ENCODE assay signal across 1 cellular context in the genomic region with DNA sequence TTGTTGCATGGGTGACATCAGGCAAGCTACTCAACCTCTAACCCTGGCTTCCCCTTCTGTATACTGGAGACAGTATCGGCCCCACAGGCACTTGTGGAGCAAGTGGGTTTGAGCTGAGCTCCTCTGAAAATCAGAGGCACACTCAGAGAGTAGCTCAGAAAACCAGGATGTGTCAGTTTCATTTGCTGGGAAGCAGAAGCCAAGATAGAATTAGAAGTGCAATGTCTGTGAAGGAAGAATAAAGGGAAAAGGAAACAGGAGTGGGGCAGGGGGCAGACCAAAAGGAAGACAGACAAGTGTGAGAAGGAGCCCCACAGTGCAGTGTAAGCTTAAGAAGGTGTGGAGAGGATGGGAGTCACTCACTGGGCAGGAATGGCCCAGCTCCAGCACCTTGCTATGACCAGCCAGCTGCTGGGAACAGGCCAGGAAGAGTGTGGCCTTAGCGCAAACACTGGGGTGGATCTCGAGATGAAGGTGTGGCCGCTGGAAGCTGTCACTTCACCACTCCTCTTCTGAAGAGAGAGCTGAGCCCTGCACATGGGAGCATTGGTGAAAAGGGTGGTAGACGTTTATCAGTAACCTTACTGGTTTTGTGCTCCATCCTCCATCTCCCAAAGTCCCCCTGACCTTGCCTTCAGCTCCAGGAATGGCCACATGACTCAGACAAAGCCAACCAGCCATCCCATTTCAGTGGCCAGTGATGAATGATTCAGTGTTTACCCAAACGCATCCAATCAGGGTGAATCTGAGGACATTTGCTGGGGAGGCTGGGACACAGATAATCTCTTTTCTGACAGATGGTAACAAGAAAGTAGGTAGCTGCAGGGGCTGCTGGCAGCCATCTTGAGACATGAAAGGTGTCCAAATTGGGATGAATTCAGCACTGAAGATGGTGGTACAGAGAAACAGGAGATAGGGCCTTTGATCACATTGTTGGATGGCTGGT.
TF ChIP-seq lines count a peak whose summit lies in the region.

No MANE protein-coding gene starts in this region.

TF ChIP-seq in K562, 482 proteins besides CTCF, POLR2A, EP300 and RAD21 (continued from another document):
- TF ChIP-seq MAZ (CRISPR knock-in tag; conservative IDR thresholded peaks at IDR 0.05 in 1 of 2, IDR thresholded peaks at IDR 0.05 in 1 of 2) (no peak), TCF3 (CRISPR knock-in tag; IDR thresholded peaks at IDR 0.05) (peak; percentile 44), ZKSCAN1 (IDR thresholded peaks at IDR 0.05; ENCODE audit: low read depth, low read length) (no peak), ZNF639 (CRISPR knock-in tag; conservative IDR thresholded peaks at IDR 0.05 in 1 of 2, IDR thresholded peaks at IDR 0.05 in 1 of 2) (peak in 1 of 2 experiments; percentile 47; a peak in 1 of 4 replicates), NR2C2 (CRISPR knock-in tag; IDR thresholded peaks at IDR 0.05) (no peak), NR2C2 (tag; IDR thresholded peaks at IDR 0.05) (peak; percentile 44; the same call in 1 of the 2 replicates), FIP1L1 (IDR thresholded peaks at IDR 0.05; ENCODE audit: low read depth, low read length, poor library complexity, severe bottlenecking) (no peak), ZNF407 (IDR thresholded peaks at IDR 0.05; ENCODE audit: low read depth) (no peak), MTF1 (CRISPR knock-in tag; IDR thresholded peaks at IDR 0.05; ENCODE audit: borderline replicate concordance) (no peak), ATF1 (CRISPR knock-in tag; IDR thresholded peaks at IDR 0.05) (no peak), ATF1 (tag; IDR thresholded peaks at IDR 0.05) (no peak), POLR2H (tag; IDR thresholded peaks at IDR 0.05; ENCODE audit: low read depth) (no peak), ZNF511 (CRISPR knock-in tag; IDR thresholded peaks at IDR 0.05) (no peak), NRF1 (conservative IDR thresholded peaks at IDR 0.05 in 1 of 2, IDR thresholded peaks at IDR 0.05 in 1 of 2) (0 out of 4 replicates have a peak, but pooled peaks of 1 of the 2 experiments have one; percentile 14), NCOR1 (IDR thresholded peaks at IDR 0.05) (peak; percentile 49; the same call in 1 of the 2 replicates), KLF6 (CRISPR knock-in tag; IDR thresholded peaks at IDR 0.05; ENCODE audit: borderline replicate concordance) (no peak), ZNF589 (CRISPR knock-in tag; IDR thresholded peaks at IDR 0.05; ENCODE audit: low read depth) (no peak)
- TF ChIP-seq, protein P1, sequence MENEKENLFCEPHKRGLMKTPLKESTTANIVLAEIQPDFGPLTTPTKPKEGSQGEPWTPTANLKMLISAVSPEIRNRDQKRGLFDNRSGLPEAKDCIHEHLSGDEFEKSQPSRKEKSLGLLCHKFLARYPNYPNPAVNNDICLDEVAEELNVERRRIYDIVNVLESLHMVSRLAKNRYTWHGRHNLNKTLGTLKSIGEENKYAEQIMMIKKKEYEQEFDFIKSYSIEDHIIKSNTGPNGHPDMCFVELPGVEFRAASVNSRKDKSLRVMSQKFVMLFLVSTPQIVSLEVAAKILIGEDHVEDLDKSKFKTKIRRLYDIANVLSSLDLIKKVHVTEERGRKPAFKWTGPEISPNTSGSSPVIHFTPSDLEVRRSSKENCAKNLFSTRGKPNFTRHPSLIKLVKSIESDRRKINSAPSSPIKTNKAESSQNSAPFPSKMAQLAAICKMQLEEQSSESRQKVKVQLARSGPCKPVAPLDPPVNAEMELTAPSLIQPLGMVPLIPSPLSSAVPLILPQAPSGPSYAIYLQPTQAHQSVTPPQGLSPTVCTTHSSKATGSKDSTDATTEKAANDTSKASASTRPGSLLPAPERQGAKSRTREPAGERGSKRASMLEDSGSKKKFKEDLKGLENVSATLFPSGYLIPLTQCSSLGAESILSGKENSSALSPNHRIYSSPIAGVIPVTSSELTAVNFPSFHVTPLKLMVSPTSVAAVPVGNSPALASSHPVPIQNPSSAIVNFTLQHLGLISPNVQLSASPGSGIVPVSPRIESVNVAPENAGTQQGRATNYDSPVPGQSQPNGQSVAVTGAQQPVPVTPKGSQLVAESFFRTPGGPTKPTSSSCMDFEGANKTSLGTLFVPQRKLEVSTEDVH (IDR thresholded peaks at IDR 0.05; ENCODE audit: low read depth, partially characterized antibody) = no peak
- TF ChIP-seq, protein P2, sequence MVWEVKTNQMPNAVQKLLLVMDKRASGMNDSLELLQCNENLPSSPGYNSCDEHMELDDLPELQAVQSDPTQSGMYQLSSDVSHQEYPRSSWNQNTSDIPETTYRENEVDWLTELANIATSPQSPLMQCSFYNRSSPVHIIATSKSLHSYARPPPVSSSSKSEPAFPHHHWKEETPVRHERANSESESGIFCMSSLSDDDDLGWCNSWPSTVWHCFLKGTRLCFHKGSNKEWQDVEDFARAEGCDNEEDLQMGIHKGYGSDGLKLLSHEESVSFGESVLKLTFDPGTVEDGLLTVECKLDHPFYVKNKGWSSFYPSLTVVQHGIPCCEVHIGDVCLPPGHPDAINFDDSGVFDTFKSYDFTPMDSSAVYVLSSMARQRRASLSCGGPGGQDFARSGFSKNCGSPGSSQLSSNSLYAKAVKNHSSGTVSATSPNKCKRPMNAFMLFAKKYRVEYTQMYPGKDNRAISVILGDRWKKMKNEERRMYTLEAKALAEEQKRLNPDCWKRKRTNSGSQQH (CRISPR knock-in tag; IDR thresholded peaks at IDR 0.05) = no peak
- TF ChIP-seq, protein P3, sequence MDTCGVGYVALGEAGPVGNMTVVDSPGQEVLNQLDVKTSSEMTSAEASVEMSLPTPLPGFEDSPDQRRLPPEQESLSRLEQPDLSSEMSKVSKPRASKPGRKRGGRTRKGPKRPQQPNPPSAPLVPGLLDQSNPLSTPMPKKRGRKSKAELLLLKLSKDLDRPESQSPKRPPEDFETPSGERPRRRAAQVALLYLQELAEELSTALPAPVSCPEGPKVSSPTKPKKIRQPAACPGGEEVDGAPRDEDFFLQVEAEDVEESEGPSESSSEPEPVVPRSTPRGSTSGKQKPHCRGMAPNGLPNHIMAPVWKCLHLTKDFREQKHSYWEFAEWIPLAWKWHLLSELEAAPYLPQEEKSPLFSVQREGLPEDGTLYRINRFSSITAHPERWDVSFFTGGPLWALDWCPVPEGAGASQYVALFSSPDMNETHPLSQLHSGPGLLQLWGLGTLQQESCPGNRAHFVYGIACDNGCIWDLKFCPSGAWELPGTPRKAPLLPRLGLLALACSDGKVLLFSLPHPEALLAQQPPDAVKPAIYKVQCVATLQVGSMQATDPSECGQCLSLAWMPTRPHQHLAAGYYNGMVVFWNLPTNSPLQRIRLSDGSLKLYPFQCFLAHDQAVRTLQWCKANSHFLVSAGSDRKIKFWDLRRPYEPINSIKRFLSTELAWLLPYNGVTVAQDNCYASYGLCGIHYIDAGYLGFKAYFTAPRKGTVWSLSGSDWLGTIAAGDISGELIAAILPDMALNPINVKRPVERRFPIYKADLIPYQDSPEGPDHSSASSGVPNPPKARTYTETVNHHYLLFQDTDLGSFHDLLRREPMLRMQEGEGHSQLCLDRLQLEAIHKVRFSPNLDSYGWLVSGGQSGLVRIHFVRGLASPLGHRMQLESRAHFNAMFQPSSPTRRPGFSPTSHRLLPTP (IDR thresholded peaks at IDR 0.05; ENCODE audit: borderline replicate concordance, extremely low read depth, insufficient read length) = no peak
